7 cellular contexts compared by ENCODE assay signal in the genomic region with DNA sequence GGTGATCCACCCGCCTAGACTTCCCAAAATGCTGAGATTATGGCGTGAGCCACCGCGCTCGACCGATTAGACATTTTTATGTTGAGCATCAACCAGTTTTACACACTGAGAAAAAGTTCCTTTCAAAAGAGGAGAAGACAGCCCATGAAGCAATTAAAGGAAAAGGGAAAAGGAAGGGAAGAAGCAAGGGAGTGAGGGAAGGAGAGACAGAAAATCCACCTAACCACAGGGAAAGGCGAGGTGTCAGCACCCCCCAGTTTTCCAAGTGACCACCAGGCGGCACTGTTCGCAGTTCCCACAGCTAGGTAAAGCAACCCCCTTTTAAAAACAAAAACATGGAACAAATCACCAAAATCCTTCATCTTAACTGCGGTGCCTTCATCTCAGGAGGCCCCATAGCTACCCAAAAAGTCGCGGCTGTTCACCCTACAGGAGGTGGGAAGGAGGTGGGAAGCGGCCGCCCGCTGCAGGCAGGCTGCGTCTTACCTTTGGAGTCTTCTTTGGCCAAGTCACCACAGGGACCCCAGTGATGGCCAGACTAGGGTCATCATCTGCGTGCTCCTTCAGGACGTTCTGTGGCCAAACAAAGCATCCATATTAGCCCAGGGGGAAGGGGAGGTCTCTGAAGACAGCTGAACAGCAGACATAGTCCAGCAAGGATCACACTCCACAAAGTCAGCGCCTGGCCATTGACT.
DNase-seq lines count a peak whose midpoint lies in the region; ATAC-seq and TF ChIP-seq lines count a peak whose summit lies in the region.

No MANE protein-coding gene starts in this region.

- no peaks in the 10 kb centered on the region for H3K36me3 ChIP-seq in fibroblast of lung (ENCODE audit: control insufficient read depth, insufficient read depth, low read length)

- peak; percentile 96 for TF ChIP-seq CTCF in GM12874 (IDR thresholded peaks at IDR 0.05; ENCODE audit: insufficient read depth, low read depth, low read length)
- TF ChIP-seq CTCF in fibroblast of lung (conservative IDR thresholded peaks at IDR 0.05 in 1 of 2, IDR thresholded peaks at IDR 0.05 in 1 of 2; ENCODE audit: low read depth in 1 of 2, low read length in 2 of 2), result peak; percentile 93
- TF ChIP-seq CTCF in progenitor cell of endocrine pancreas (IDR thresholded peaks at IDR 0.05; ENCODE audit: unreplicated experiment), result peak; percentile 81

- no peak overlapping the region for H3K9ac ChIP-seq in fibroblast of lung (ENCODE audit: insufficient read depth, low read length)

- no peak overlapping the region for H3K27ac ChIP-seq in fibroblast of lung (ENCODE audit: insufficient read depth, low read length)

- H3K4me3 ChIP-seq in fibroblast of lung (replicated peaks in 1 of 4; ENCODE audit: control extremely low read depth in 1 of 4, insufficient read depth in 1 of 4, low read depth in 3 of 4, low read length in 4 of 4), result no peak overlapping the region

- H3K79me2 ChIP-seq in fibroblast of lung (ENCODE audit: control insufficient read depth, insufficient read depth, low read length), result no peaks in the 10 kb centered on the region

- no peaks in the 10 kb centered on the region for H3K27me3 ChIP-seq in fibroblast of lung (ENCODE audit: control insufficient read depth, insufficient read depth, low read length)

- H3K27ac Mint-ChIP-seq in progenitor cell of endocrine pancreas, result no peak overlapping the region

- ATAC-seq in HG03139 (IDR thresholded peaks at IDR 0.05; ENCODE audit: unreplicated experiment), result no peak
- ATAC-seq in GM21528 (IDR thresholded peaks at IDR 0.05; ENCODE audit: low FRiP score, unreplicated experiment), result no peak

- H3K9me3 Mint-ChIP-seq in progenitor cell of endocrine pancreas (ENCODE audit: low read depth), result no peaks in the 10 kb centered on the region

- peaks cover 3% of the 10 kb centered on the region for H3K4me1 Mint-ChIP-seq in progenitor cell of endocrine pancreas (ENCODE audit: low read depth)

- no peak overlapping the region for H3K4me3 Mint-ChIP-seq in progenitor cell of endocrine pancreas (ENCODE audit: low read depth)

- no peaks in the 10 kb centered on the region for H3K9me3 ChIP-seq in fibroblast of lung (ENCODE audit: control insufficient read depth, insufficient read depth, low read depth, low read length)

- H3K4me2 ChIP-seq in fibroblast of lung (ENCODE audit: extremely low read depth, insufficient read depth, low read length), result no peak overlapping the region

- H2AFZ ChIP-seq in fibroblast of lung (ENCODE audit: low read length), result no peak overlapping the region

- peak; percentile 3 for DNase-seq in NCI-H748 treated with DMSO at 0.1 percent for 48 hours (lab: John Stamatoyannopoulos, UW)
- peak; percentile 71 for DNase-seq in activated T-cell treated with anti-CD3 and anti-CD28 coated beads, Interleukin-2, amount 50 U/mL, for 1 hour
- DNase-seq in fibroblast of lung (ENCODE audit: low read depth in 2 of 2), result peak in 1 of 2 donors; percentile 34
- peak; percentile 23 for DNase-seq in progenitor cell of endocrine pancreas (ENCODE audit: low spot score, unreplicated experiment)

- no peaks in the 10 kb centered on the region for H3K4me1 ChIP-seq in fibroblast of lung (ENCODE audit: control insufficient read depth, extremely low read depth, insufficient read depth, low read length)

- H3K36me3 Mint-ChIP-seq in progenitor cell of endocrine pancreas (ENCODE audit: insufficient read depth), result peaks cover 8% of the 10 kb centered on the region

- H3K27me3 Mint-ChIP-seq in progenitor cell of endocrine pancreas, result no peaks in the 10 kb centered on the region

- no peaks in the 10 kb centered on the region for H4K20me1 ChIP-seq in fibroblast of lung (ENCODE audit: control insufficient read depth, extremely low read depth, insufficient read depth, low read length)
